Comparison of ENCODE assay signal across 10 cellular contexts in the genomic region with DNA sequence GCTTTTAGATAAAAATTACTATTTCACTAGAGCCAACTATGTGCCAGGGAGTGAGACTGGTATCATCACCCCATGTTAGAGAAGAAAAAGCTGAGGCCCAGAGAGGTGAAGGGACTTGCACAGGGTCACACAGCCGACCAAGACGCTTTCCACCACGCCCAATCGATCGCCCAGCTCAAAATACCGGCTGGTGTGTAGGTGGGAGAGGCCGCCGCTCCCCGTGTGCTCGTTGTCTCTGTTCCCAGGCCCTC. TPM values are rescaled to one million over a fixed set of nuclear protein-coding genes. Genes with fewer than 3 reads are reported as not detected.
DNase-seq lines count a peak whose midpoint lies in the region; ATAC-seq, FAIRE-seq and TF ChIP-seq lines count a peak whose summit lies in the region.
"Had no signal": no experiment of that assay in that cellular context is flagged by ENCODE, and none has a peak within 500 bp of the region (broad histone marks: within the 10 kb centered on the region; RNA-seq: fewer than 3 reads in every experiment).

No MANE protein-coding gene starts in this region.

- peak overlapping the region; percentile 89 for H3K27ac Mint-ChIP-seq in activated CD4-positive, alpha-beta T cell treated with anti-CD3 and anti-CD28 coated beads, Interleukin-2, amount 10 ng/mL, durations not matched to agents 7 days and 5 days
- peak overlapping the region; percentile 64 for H3K27ac Mint-ChIP-seq in astrocyte (ENCODE audit: unreplicated experiment)

- CTCF ChIA-PET in activated CD4-positive, alpha-beta T cell treated with anti-CD3 and anti-CD28 coated beads, Interleukin-2, amount 10 ng/mL, durations not matched to agents 7 days and 5 days (lab: Charles Lee), result interaction anchor here (2.0 kb wide), 2 partner anchors 10 to 16 kb away, joined by 6 to 8 read pairs; no protein-coding TSS in a partner anchor

- peaks cover 3% of the 10 kb centered on the region for H3K36me3 ChIP-seq in astrocyte (ENCODE audit: insufficient read depth, low read length)
- no peaks in the 10 kb centered on the region for H3K36me3 ChIP-seq in left lung
- H3K36me3 ChIP-seq in thoracic aorta, result no peaks in the 10 kb centered on the region

- peak overlapping the region; percentile 72 for H3K9ac ChIP-seq in astrocyte (ENCODE audit: low read length)

- intact Hi-C loops in left lung (cut with DNase I), result no loop called here

- DNase-seq in activated CD4-positive, alpha-beta T cell treated with anti-CD3 and anti-CD28 coated beads, Interleukin-2, amount 10 ng/mL, durations not matched to agents 7 days and 5 days, result no peak
- DNase-seq in activated CD4-positive, alpha-beta T cell treated with anti-CD3 and anti-CD28 coated beads, Interleukin-2, amount 50 U/mL, for 4 hours, result no peak
- DNase-seq in astrocyte (ENCODE audit: low read depth) (no peak), left lung (no peak), thoracic aorta (ENCODE audit: low spot score) (no peak), iPS-NIHi11 (ENCODE audit: low spot score) (no peak)
- no peak for DNase-seq in central memory CD4-positive, alpha-beta T cell

- H3K9me3 Mint-ChIP-seq in activated CD4-positive, alpha-beta T cell treated with anti-CD3 and anti-CD28 coated beads, Interleukin-2, amount 10 ng/mL, durations not matched to agents 7 days and 5 days, result peaks cover 6% of the 10 kb centered on the region
- H3K9me3 Mint-ChIP-seq in astrocyte (ENCODE audit: unreplicated experiment), result no peaks in the 10 kb centered on the region

- no peak overlapping the region for H3K27ac ChIP-seq in astrocyte (ENCODE audit: low read depth, low read length)
- H3K27ac ChIP-seq in left lung, result no peak overlapping the region
- no peak overlapping the region for H3K27ac ChIP-seq in thoracic aorta
- H3K27ac ChIP-seq: C4-2B had no signal

- peak overlapping the region; percentile 65 for H3K4me3 ChIP-seq in astrocyte (ENCODE audit: insufficient read depth, low read depth, low read length)
- peak overlapping the region; percentile 75 to 80 for H3K4me3 ChIP-seq in left lung
- peak overlapping the region; percentile 82 for H3K4me3 ChIP-seq in thoracic aorta

- peak overlapping the region; percentile 88 for H3K4me3 Mint-ChIP-seq in activated CD4-positive, alpha-beta T cell treated with anti-CD3 and anti-CD28 coated beads, Interleukin-2, amount 10 ng/mL, durations not matched to agents 7 days and 5 days
- peak overlapping the region; percentile 86 for H3K4me3 Mint-ChIP-seq in astrocyte (ENCODE audit: unreplicated experiment)

- POLR2A ChIA-PET in activated CD4-positive, alpha-beta T cell treated with anti-CD3 and anti-CD28 coated beads, Interleukin-2, amount 10 ng/mL, durations not matched to agents 7 days and 5 days (lab: Charles Lee), result no interaction called here

- H3K27me3 Mint-ChIP-seq in activated CD4-positive, alpha-beta T cell treated with anti-CD3 and anti-CD28 coated beads, Interleukin-2, amount 10 ng/mL, durations not matched to agents 7 days and 5 days, result no peaks in the 10 kb centered on the region
- no peaks in the 10 kb centered on the region for H3K27me3 Mint-ChIP-seq in astrocyte (ENCODE audit: low read depth, unreplicated experiment)

- H3K9me3 ChIP-seq in astrocyte (ENCODE audit: insufficient read depth, low read depth, low read length), result no peaks in the 10 kb centered on the region
- H3K9me3 ChIP-seq in left lung, result no peaks in the 10 kb centered on the region
- no peaks in the 10 kb centered on the region for H3K9me3 ChIP-seq in thoracic aorta

- no peak for ATAC-seq in left lung
- ATAC-seq in thoracic aorta (ENCODE audit: insufficient number of reproducible peaks, low FRiP score, low read depth), result no peak
- ATAC-seq in HG02642 (IDR thresholded peaks at IDR 0.05; ENCODE audit: poor library complexity, unreplicated experiment), result no peak

- H3K4me1 ChIP-seq in astrocyte (ENCODE audit: insufficient read depth, low read length) (peaks cover 10% of the 10 kb centered on the region), left lung (peaks cover 3 to 20% of the 10 kb centered on the region in 2 donors), thoracic aorta (ENCODE audit: control insufficient read depth in 1 of 2, low read depth in 2 of 2) (peaks cover 3 to 12% of the 10 kb centered on the region in 2 donors)

- H3K27me3 ChIP-seq in astrocyte (ENCODE audit: insufficient read depth, low read length) (peaks cover 2% of the 10 kb centered on the region), left lung (peaks cover 0 to 24% of the 10 kb centered on the region in 2 donors), thoracic aorta (replicated peaks; ENCODE audit: insufficient read depth) (no peaks in the 10 kb centered on the region)

- H3K79me2 ChIP-seq in astrocyte (ENCODE audit: insufficient read depth, low read length), result no peaks in the 10 kb centered on the region

- peaks cover 31% of the 10 kb centered on the region for H3K4me1 Mint-ChIP-seq in activated CD4-positive, alpha-beta T cell treated with anti-CD3 and anti-CD28 coated beads, Interleukin-2, amount 10 ng/mL, durations not matched to agents 7 days and 5 days
- peaks cover 7% of the 10 kb centered on the region for H3K4me1 Mint-ChIP-seq in astrocyte (ENCODE audit: low read depth, unreplicated experiment)

- peak overlapping the region; percentile 90 for H3K4me2 ChIP-seq in astrocyte (ENCODE audit: low read length)

- TF ChIP-seq CTCF in astrocyte (IDR thresholded peaks at IDR 0.05; ENCODE audit: insufficient read depth, low read depth, low read length), result no peak
- TF ChIP-seq CTCF in left lung (IDR thresholded peaks at IDR 0.05), result no peak
- TF ChIP-seq CTCF in thoracic aorta (IDR thresholded peaks at IDR 0.05), result no peak

- H3K36me3 Mint-ChIP-seq in activated CD4-positive, alpha-beta T cell treated with anti-CD3 and anti-CD28 coated beads, Interleukin-2, amount 10 ng/mL, durations not matched to agents 7 days and 5 days (ENCODE audit: low read depth), result peaks cover 14% of the 10 kb centered on the region
- no peaks in the 10 kb centered on the region for H3K36me3 Mint-ChIP-seq in astrocyte (ENCODE audit: low read depth, unreplicated experiment)

- H2AFZ ChIP-seq in astrocyte (ENCODE audit: low read depth, low read length), result peak overlapping the region; percentile 92

- peaks cover 15% of the 10 kb centered on the region for H4K20me1 ChIP-seq in astrocyte (ENCODE audit: insufficient read depth, low read length)

- FAIRE-seq in astrocyte (lab: Jason Lieb, UNC), result no peak
- FAIRE-seq: TTC549 had no signal

RNA-seq across cellular contexts. Expression of a gene that starts 0.3 kb away (rescaled TPM):
- 1 to 10 TPM; 7.3 to 8.4 TPM for total RNA-seq in activated CD4-positive, alpha-beta T cell treated with anti-CD3 and anti-CD28 coated beads, Interleukin-2, amount 10 ng/mL, durations not matched to agents 7 days and 5 days
- total RNA-seq in astrocyte (7.8 and 7.9 TPM in 2 replicates), left lung (1 to 10 TPM; 4.8 to 5.9 TPM), thoracic aorta (10 to 100 TPM; 13.4 to 14.6 TPM)

RNA-seq across cellular contexts. Expression of a gene that starts 40.0 kb away (rescaled TPM):
- under 1 TPM in 1 of 2 experiments, not detected in 1; 0.27 TPM for total RNA-seq in activated CD4-positive, alpha-beta T cell treated with anti-CD3 and anti-CD28 coated beads, Interleukin-2, amount 10 ng/mL, durations not matched to agents 7 days and 5 days
- total RNA-seq in astrocyte (0.34 TPM in 1 of 2 replicates, not detected in the other), left lung (not detected), thoracic aorta (not detected)
